Comparison of ENCODE assay signal across 8 cellular contexts in genomic region chr14:88793259-88793625, GRCh38. TPM values are rescaled to one million over a fixed set of nuclear protein-coding genes. Genes with fewer than 3 reads are reported as not detected.
DNase-seq lines count a peak whose midpoint lies in the region; ATAC-seq and TF ChIP-seq lines count a peak whose summit lies in the region.

No MANE protein-coding gene starts in this region.

- H3F3A ChIP-seq in OCI-LY1 (ENCODE audit: insufficient read depth, low read length) = no peaks in the 10 kb centered on the region
- H3F3A ChIP-seq in neural cell (ENCODE audit: insufficient read depth, low read length, poor library complexity, severe bottlenecking) = no peaks in the 10 kb centered on the region

- TF ChIP-seq EP300 in neural cell (conservative IDR thresholded peaks at IDR 0.05; ENCODE audit: poor library complexity, severe bottlenecking) = no peak

- no peak for TF ChIP-seq RAD21 in neural cell (conservative IDR thresholded peaks at IDR 0.05)

- no peaks in the 10 kb centered on the region for H3K79me2 ChIP-seq in OCI-LY1 (ENCODE audit: insufficient read depth, low read length)
- H3K79me2 ChIP-seq in neural cell (replicated peaks; ENCODE audit: insufficient read depth, low read length) = peaks cover 35% of the 10 kb centered on the region

- H3K4me3 ChIP-seq in BE2C (ENCODE audit: low read depth, low read length) = peak overlapping the region; percentile 99
- H3K4me3 ChIP-seq in OCI-LY1 (ENCODE audit: low read depth, low read length, poor library complexity, severe bottlenecking) = peak overlapping the region; percentile 66
- peak overlapping the region; percentile 87 for H3K4me3 ChIP-seq in endodermal cell (ENCODE audit: low read length)
- peak overlapping the region; percentile 87 for H3K4me3 ChIP-seq in neural cell (ENCODE audit: low read length)

- no peaks in the 10 kb centered on the region for H3K9me3 Mint-ChIP-seq in endodermal cell

- H3K36me3 Mint-ChIP-seq in endodermal cell (ENCODE audit: low read depth) = no peaks in the 10 kb centered on the region

- H3K9ac ChIP-seq in OCI-LY1 (ENCODE audit: low read length) (peak overlapping the region; percentile 59), endodermal cell (ENCODE audit: extremely low read depth, low read length, poor library complexity, severe bottlenecking) (peak overlapping the region; percentile 23), neural cell (ENCODE audit: low read length) (peak overlapping the region; percentile 75)

- no peak for DNase-seq in BE2C
- no peak for DNase-seq in endodermal cell
- DNase-seq in NCI-H1930 (lab: John Stamatoyannopoulos, UW) = no peak
- no peak for DNase-seq in dermis blood vessel endothelial cell

- peak overlapping the region; percentile 69 for H3K4me2 ChIP-seq in OCI-LY1 (ENCODE audit: low read length)
- peak overlapping the region; percentile 44 for H3K4me2 ChIP-seq in neural cell (ENCODE audit: low read length)

- H3K27ac ChIP-seq in OCI-LY1 (ENCODE audit: low read depth, low read length, poor library complexity, severe bottlenecking) (no peak overlapping the region), endodermal cell (ENCODE audit: low read depth, low read length) (no peak overlapping the region), neural cell (ENCODE audit: low read length) (peak overlapping the region; percentile 45)

- H3K9me2 ChIP-seq in OCI-LY1 (ENCODE audit: low read depth, low read length) (no peaks in the 10 kb centered on the region), neural cell (ENCODE audit: insufficient read depth, low read length) (no peaks in the 10 kb centered on the region)

- H3K9me3 ChIP-seq in BE2C (no peaks in the 10 kb centered on the region), OCI-LY1 (ENCODE audit: low read length) (no peaks in the 10 kb centered on the region), endodermal cell (ENCODE audit: control insufficient read depth, low read length) (no peaks in the 10 kb centered on the region), neural cell (ENCODE audit: low read length) (no peaks in the 10 kb centered on the region)

- TF ChIP-seq CTCF in BE2C (IDR thresholded peaks at IDR 0.05; ENCODE audit: low read depth, low read length) (0 out of 2 replicates have a peak, but pooled peaks have one; percentile 15), OCI-LY1 (IDR thresholded peaks at IDR 0.05; ENCODE audit: low read length) (no peak), endodermal cell (conservative IDR thresholded peaks at IDR 0.05) (peak; percentile 11), neural cell (IDR thresholded peaks at IDR 0.05; ENCODE audit: poor library complexity, severe bottlenecking) (no peak)

- H3K36me3 ChIP-seq in BE2C (peaks cover 12% of the 10 kb centered on the region), OCI-LY1 (ENCODE audit: insufficient read depth, low read length) (no peaks in the 10 kb centered on the region), endodermal cell (ENCODE audit: control insufficient read depth, insufficient read depth, low read length) (no peaks in the 10 kb centered on the region), neural cell (ENCODE audit: insufficient read depth, low read length) (no peaks in the 10 kb centered on the region)

- peak overlapping the region; percentile 52 for H3K27ac Mint-ChIP-seq in endodermal cell

- no peaks in the 10 kb centered on the region for H4K20me1 ChIP-seq in OCI-LY1 (ENCODE audit: insufficient read depth, low read length)
- no peaks in the 10 kb centered on the region for H4K20me1 ChIP-seq in neural cell (ENCODE audit: insufficient read depth)

- H3K4me1 Mint-ChIP-seq in endodermal cell = peaks cover 3% of the 10 kb centered on the region

- H2AFZ ChIP-seq in OCI-LY1 (ENCODE audit: low read length) = peak overlapping the region; percentile 39
- no peak overlapping the region for H2AFZ ChIP-seq in neural cell (ENCODE audit: low read depth, low read length)

- peaks cover 63% of the 10 kb centered on the region for H3K27me3 Mint-ChIP-seq in endodermal cell (ENCODE audit: insufficient read depth)

- no peaks in the 10 kb centered on the region for H3K27me3 ChIP-seq in BE2C
- H3K27me3 ChIP-seq in OCI-LY1 (ENCODE audit: insufficient read depth, low read length) = no peaks in the 10 kb centered on the region
- H3K27me3 ChIP-seq in endodermal cell (ENCODE audit: control insufficient read depth, insufficient read depth, low read length, poor library complexity, severe bottlenecking) = peaks cover 53% of the 10 kb centered on the region
- H3K27me3 ChIP-seq in neural cell (ENCODE audit: insufficient read depth, low read depth, low read length) = peaks cover 16% of the 10 kb centered on the region

- H3K4me3 Mint-ChIP-seq in endodermal cell = peak overlapping the region; percentile 69

- ATAC-seq in HG02981 (IDR thresholded peaks at IDR 0.05; ENCODE audit: unreplicated experiment) = no peak
- no peak for ATAC-seq in GM18907 (IDR thresholded peaks at IDR 0.05; ENCODE audit: unreplicated experiment)

- no peaks in the 10 kb centered on the region for H3K4me1 ChIP-seq in BE2C
- peaks cover 15% of the 10 kb centered on the region for H3K4me1 ChIP-seq in OCI-LY1 (ENCODE audit: insufficient read depth, low read length, severe bottlenecking)
- H3K4me1 ChIP-seq in endodermal cell (ENCODE audit: control insufficient read depth, insufficient read depth, low read length) = no peaks in the 10 kb centered on the region

- WGBS in endodermal cell (ENCODE audit: insufficient coverage in 1 of 2, insufficient read length in 1 of 2), 2 experiments = 66 to 74% methylated on average over 10 to 13 of the region's 13 CpGs

TF ChIP-seq in neural cell, 6 proteins besides CTCF, POLR2A, EP300 and RAD21:
- no peak for TF ChIP-seq MXI1 (conservative IDR thresholded peaks at IDR 0.05; ENCODE audit: poor library complexity, severe bottlenecking)
- TF ChIP-seq POLR2AphosphoS5 (IDR thresholded peaks at IDR 0.05) = no peak
- TF ChIP-seq EZH2 (IDR thresholded peaks at IDR 0.05; ENCODE audit: borderline replicate concordance, insufficient read depth, low read length, poor library complexity, severe bottlenecking) = no peak
- no peak for TF ChIP-seq TAF1 (IDR thresholded peaks at IDR 0.05; ENCODE audit: low read depth)
- no peak for TF ChIP-seq REST (IDR thresholded peaks at IDR 0.05; ENCODE audit: borderline replicate concordance)
- no peak for TF ChIP-seq SMC3 (conservative IDR thresholded peaks at IDR 0.05; ENCODE audit: poor library complexity)

RNA-seq across cellular contexts. Expression of gene EML5, which starts 0.5 kb away (rescaled TPM):
- polyA plus RNA-seq in BE2C (2012; ENCODE audit: insufficient read depth, insufficient read length, low read depth) = 14.0 TPM
- total RNA-seq in endodermal cell (1 to 10 TPM; 1.7 to 2.3 TPM), dermis blood vessel endothelial cell (under 0.01 and 0.19 TPM in 2 replicates)
- 0.39 TPM for polyA plus RNA-seq in endodermal cell (2013, experiment 1 of 2)
- polyA plus RNA-seq in endodermal cell (2013, experiment 2 of 2) = 0.41 TPM
- polyA plus RNA-seq in neural cell = 23.6 and 27.5 TPM in 2 replicates
- 61.8 and 64.5 TPM in 2 replicates for polyA minus RNA-seq in neural cell

RNA-seq across cellular contexts. Expression of gene TTC8, which starts 31.2 kb away (rescaled TPM):
- polyA plus RNA-seq in BE2C (2012; ENCODE audit: insufficient read depth, insufficient read length, low read depth) = 86.6 TPM
- total RNA-seq in endodermal cell = 10 to 100 TPM; 25.6 to 33.4 TPM
- polyA plus RNA-seq in endodermal cell (2013, experiment 1 of 2) = 24.5 TPM
- polyA plus RNA-seq in endodermal cell (2013, experiment 2 of 2) = 22.5 TPM
- 27.9 and 28.1 TPM in 2 replicates for polyA plus RNA-seq in neural cell
- polyA minus RNA-seq in neural cell = 17.5 and 30.7 TPM in 2 replicates
- 13.3 and 18.2 TPM in 2 replicates for total RNA-seq in dermis blood vessel endothelial cell

Comparison
In these comparisons a context has a peak if more than half of its experiments do, and no peak if none do; other contexts are left out.
1. CTCF ChIP-seq: peak in BE2C (single experiment) and endodermal cell (single experiment); none in OCI-LY1 (single experiment) and neural cell (single experiment).
2. H3K9ac ChIP-seq: peak in every context shown above with its lines; median percentile 75 in neural cell; 59 in OCI-LY1; 23 in endodermal cell.
3. Peak in every context shown above with its lines, with median percentiles within 50 percentile points of each other: H3K4me3 ChIP-seq.